Comparison of ENCODE assay signal across 2 cellular contexts in genomic region chr4:19992694-19993093, GRCh38.
TF ChIP-seq lines count a peak whose summit lies in the region.

No MANE protein-coding gene starts in this region.

TF ChIP-seq in SK-N-SH, 30 proteins besides CTCF, POLR2A, EP300 and RAD21 (continued from another document):
- TF ChIP-seq REST (IDR thresholded peaks at IDR 0.05; ENCODE audit: low read depth, low read length) (no peak), MAX (IDR thresholded peaks at IDR 0.05; ENCODE audit: low read depth) (no peak), CHD2 (IDR thresholded peaks at IDR 0.05; ENCODE audit: low read length, partially characterized antibody) (no peak), POLR2AphosphoS5 (IDR thresholded peaks at IDR 0.05; ENCODE audit: low read depth, low read length) (no peak), RCOR1 (IDR thresholded peaks at IDR 0.05; ENCODE audit: low read length) (no peak), SIN3A (IDR thresholded peaks at IDR 0.05; ENCODE audit: borderline replicate concordance, low read depth, low read length) (no peak)

TF ChIP-seq in SK-N-SH treated with all-trans-retinoic acid at 6 μM for 48 hours, 23 proteins besides CTCF, POLR2A, EP300 and RAD21 (continued from another document):
- TF ChIP-seq ZFP3 (CRISPR knock-in tag; IDR thresholded peaks at IDR 0.05), result no peak
- TF ChIP-seq TOX (CRISPR knock-in tag; IDR thresholded peaks at IDR 0.05; ENCODE audit: borderline replicate concordance), result no peak
- TF ChIP-seq ZNF70 (CRISPR knock-in tag; IDR thresholded peaks at IDR 0.05), result no peak
- no peak for TF ChIP-seq CSDC2 (CRISPR knock-in tag; IDR thresholded peaks at IDR 0.05)
